ENCODE assay signal across 8 cellular contexts in the genomic region with DNA sequence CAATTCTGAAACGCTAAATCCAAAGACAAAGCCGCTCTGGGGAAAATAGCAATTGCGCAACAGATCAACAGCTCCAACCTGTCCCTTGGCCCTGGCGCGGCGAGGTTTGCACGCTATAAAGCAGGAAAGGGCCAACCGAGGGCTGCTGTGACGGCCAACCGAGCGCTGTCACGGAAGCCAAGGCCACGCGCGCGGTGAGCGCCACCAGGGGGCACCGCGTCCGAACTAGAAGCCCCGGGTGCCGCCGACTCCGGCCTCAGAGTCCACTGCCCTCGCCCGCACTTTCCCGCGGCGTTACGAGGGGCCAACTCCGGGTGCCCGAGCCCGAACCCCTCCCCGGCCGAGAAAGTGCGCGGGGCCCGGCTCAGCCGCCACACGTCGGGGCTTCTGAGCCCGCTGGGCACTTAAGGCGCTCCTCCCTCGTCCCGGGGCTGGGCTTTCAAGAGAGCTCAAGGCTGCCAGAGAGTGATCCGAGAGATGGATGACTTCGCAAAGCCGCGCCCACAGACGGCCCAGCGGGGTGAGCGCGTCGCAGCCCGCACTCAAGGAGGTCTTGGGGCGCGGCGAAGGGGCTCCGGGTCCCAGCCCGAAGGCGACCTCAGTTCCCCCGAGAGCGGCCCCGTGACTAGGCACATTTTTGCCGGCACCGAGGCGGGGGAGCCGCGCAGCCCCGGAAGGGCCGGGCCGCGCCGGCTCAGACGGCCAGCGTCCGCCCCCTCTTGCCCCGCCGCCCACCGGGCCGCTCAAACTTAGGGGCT. TPM values are rescaled to one million over a fixed set of nuclear protein-coding genes. Genes with fewer than 3 reads are reported as not detected.
DNase-seq lines count a peak whose midpoint lies in the region; ATAC-seq and TF ChIP-seq lines count a peak whose summit lies in the region.

No MANE protein-coding gene starts in this region.

- H3K9me3 Mint-ChIP-seq in activated naive CD4-positive, alpha-beta T cell treated with anti-CD3 and anti-CD28 coated beads, Interleukin-2, amount 50 U/mL, for 72 hours, result no peaks in the 10 kb centered on the region
- peaks cover 9% of the 10 kb centered on the region for H3K9me3 Mint-ChIP-seq in glutamatergic neuron (ENCODE audit: unreplicated experiment)

- no peaks in the 10 kb centered on the region for H3K27me3 ChIP-seq in osteoblast (ENCODE audit: insufficient read depth, low read length)
- no peaks in the 10 kb centered on the region for H3K27me3 ChIP-seq in thoracic aorta (replicated peaks; ENCODE audit: insufficient read depth)

- H4K20me1 ChIP-seq in osteoblast (ENCODE audit: insufficient read depth, low read length), result peaks cover 31% of the 10 kb centered on the region

- H3K36me3 Mint-ChIP-seq in activated naive CD4-positive, alpha-beta T cell treated with anti-CD3 and anti-CD28 coated beads, Interleukin-2, amount 50 U/mL, for 72 hours, result peaks cover 14 to 38% of the 10 kb centered on the region in 2 donors
- H3K36me3 Mint-ChIP-seq in glutamatergic neuron (ENCODE audit: unreplicated experiment), result no peaks in the 10 kb centered on the region

- H3K4me2 ChIP-seq in osteoblast (ENCODE audit: insufficient read depth, low read length), result peak overlapping the region; percentile 68

- TF ChIP-seq POLR2A in GM10847 (IDR thresholded peaks at IDR 0.05; ENCODE audit: extremely low read depth, insufficient read length), result peak; percentile 37

- TF ChIP-seq CTCF in glutamatergic neuron (IDR thresholded peaks at IDR 0.05; ENCODE audit: partially characterized antibody, unreplicated experiment) (peak; percentile 84), osteoblast (IDR thresholded peaks at IDR 0.05; ENCODE audit: extremely low read depth, low read depth, low read length) (peak; percentile 78), thoracic aorta (IDR thresholded peaks at IDR 0.05) (peak; percentile 84)

- peak overlapping the region; percentile 30 for H2AFZ ChIP-seq in osteoblast (ENCODE audit: low read length)

- peaks cover 27% of the 10 kb centered on the region for H3K4me1 Mint-ChIP-seq in glutamatergic neuron (ENCODE audit: low read depth, unreplicated experiment)

- H3K36me3 ChIP-seq in SK-N-MC (ENCODE audit: insufficient read depth, low read length) (peaks cover 20% of the 10 kb centered on the region), osteoblast (ENCODE audit: insufficient read depth, low read length) (no peaks in the 10 kb centered on the region), thoracic aorta (no peaks in the 10 kb centered on the region)

- H3K4me1 ChIP-seq in osteoblast (ENCODE audit: insufficient read depth, low read length), result peaks cover 36% of the 10 kb centered on the region
- H3K4me1 ChIP-seq in thoracic aorta (ENCODE audit: control insufficient read depth in 1 of 2, low read depth in 2 of 2), result peaks cover 34 to 48% of the 10 kb centered on the region in 2 donors

- DNase-seq in NCI-H1048 (lab: John Stamatoyannopoulos, UW) (peak; percentile 91), SK-N-MC (ENCODE audit: low read depth, low spot score) (peak; percentile 78), glutamatergic neuron (peak; percentile 100), osteoblast (ENCODE audit: insufficient read length, low spot score, missing footprints) (peak; percentile 95), thoracic aorta (ENCODE audit: low spot score) (peak; percentile 91)
- peak; percentile 92 to 95 for DNase-seq in activated naive CD4-positive, alpha-beta T cell treated with anti-CD3 and anti-CD28 coated beads, Interleukin-2, amount 50 U/mL, for 72 hours (ENCODE audit: low spot score in 2 of 2)

- H3K9ac ChIP-seq in SK-N-MC (ENCODE audit: insufficient read length), result peak overlapping the region; percentile 98

- peak overlapping the region; percentile 92 for H3K4me3 Mint-ChIP-seq in glutamatergic neuron (ENCODE audit: unreplicated experiment)

- peaks cover 51% of the 10 kb centered on the region for H3K79me2 ChIP-seq in osteoblast (ENCODE audit: insufficient read depth, low read length)

- no peaks in the 10 kb centered on the region; the same call in 1 of the 2 replicates for H3K9me3 ChIP-seq in SK-N-MC (ENCODE audit: low read depth, low read length)
- no peaks in the 10 kb centered on the region for H3K9me3 ChIP-seq in osteoblast (ENCODE audit: low read depth, low read length)
- H3K9me3 ChIP-seq in thoracic aorta, result no peaks in the 10 kb centered on the region

- H3K27ac ChIP-seq in SK-N-MC (peak overlapping the region; percentile 98), osteoblast (ENCODE audit: low read depth, low read length) (peak overlapping the region; percentile 93), thoracic aorta (peak overlapping the region; percentile 100)

- peaks cover 6% of the 10 kb centered on the region for H3K27me3 Mint-ChIP-seq in glutamatergic neuron (ENCODE audit: unreplicated experiment)

- ATAC-seq in HG02588 (IDR thresholded peaks at IDR 0.05; ENCODE audit: unreplicated experiment) (peak; percentile 47), thoracic aorta (ENCODE audit: insufficient number of reproducible peaks, low FRiP score, low read depth) (peak; percentile 70)
- ATAC-seq in activated naive CD4-positive, alpha-beta T cell treated with anti-CD3 and anti-CD28 coated beads, Interleukin-2, amount 50 U/mL, for 72 hours, result peak; percentile 71 to 72

- H3K4me3 ChIP-seq in SK-N-MC, result peak overlapping the region; percentile 91
- H3K4me3 ChIP-seq in osteoblast (ENCODE audit: insufficient read depth, low read length), result peak overlapping the region; percentile 88
- H3K4me3 ChIP-seq in thoracic aorta, result peak overlapping the region; percentile 98

- H3K27ac Mint-ChIP-seq in activated naive CD4-positive, alpha-beta T cell treated with anti-CD3 and anti-CD28 coated beads, Interleukin-2, amount 50 U/mL, for 72 hours, result peak overlapping the region; percentile 99
- peak overlapping the region; percentile 88 for H3K27ac Mint-ChIP-seq in glutamatergic neuron (ENCODE audit: unreplicated experiment)

RNA-seq across cellular contexts. Expression of a gene that starts 0.9 kb away (rescaled TPM):
- total RNA-seq in activated naive CD4-positive, alpha-beta T cell treated with anti-CD3 and anti-CD28 coated beads, Interleukin-2, amount 50 U/mL, for 72 hours, result 10 to 100 TPM; 44.7 to 82.2 TPM
- total RNA-seq in glutamatergic neuron (ENCODE audit: unreplicated experiment) (51.4 TPM), osteoblast (84.3 and 91.9 TPM in 2 replicates), thoracic aorta (100 to 1,000 TPM in 1 of 2 donors, 10 to 100 TPM in 1; 64.3 to 155 TPM)

RNA-seq across cellular contexts. Expression of a gene that starts 51.0 kb away (rescaled TPM):
- total RNA-seq in activated naive CD4-positive, alpha-beta T cell treated with anti-CD3 and anti-CD28 coated beads, Interleukin-2, amount 50 U/mL, for 72 hours, result 100 to 1,000 TPM; 259 to 273 TPM
- total RNA-seq in glutamatergic neuron (ENCODE audit: unreplicated experiment) (251 TPM), osteoblast (19.7 and 21.4 TPM in 2 replicates), thoracic aorta (10 to 100 TPM; 60.1 to 98.4 TPM)

Comparison
In these comparisons a context has a peak if more than half of its experiments do, and no peak if none do; other contexts are left out.
1. Peak in every context shown above with its lines: DNase-seq, ATAC-seq, H3K4me3 ChIP-seq and H3K27ac ChIP-seq.